ENCODE assay signal across 35 cellular contexts in the genomic region with DNA sequence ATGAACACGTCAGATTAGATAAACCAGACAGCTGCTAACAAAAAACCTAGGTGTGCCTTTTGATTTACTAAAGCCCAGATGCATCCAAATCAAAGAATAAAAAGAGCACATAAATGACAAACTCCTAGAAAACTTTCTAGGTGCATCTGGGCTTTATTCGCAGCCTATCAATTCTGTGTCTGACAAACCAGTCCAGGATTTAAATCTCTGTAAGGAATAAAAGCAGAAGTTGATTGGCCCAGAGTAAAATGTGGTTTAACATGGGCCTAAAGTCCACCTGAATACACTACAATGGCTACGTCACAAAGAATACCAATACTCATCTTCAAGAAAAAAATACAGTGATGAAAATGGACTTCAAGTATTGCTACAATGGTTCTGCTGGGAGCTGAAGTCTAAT.
"Had no signal": no experiment of that assay in that cellular context is flagged by ENCODE, and none has a peak within 500 bp of the region (broad histone marks: within the 10 kb centered on the region; RNA-seq: fewer than 3 reads in every experiment).

No MANE protein-coding gene starts in this region.

- H3K27me3 ChIP-seq: MG63 had no signal

- H3K4me3 ChIP-seq: MG63 had no signal

- H3K9me3 ChIP-seq: MG63 had no signal

- H3K36me3 ChIP-seq: MG63 had no signal

- DNase-seq: Karpas-422, Kasumi-1, MG63, MM.1S, MV-4-11, NCI-H1048, NCI-H1092, NCI-H1092 treated with DMSO at 0.1 percent for 48 hours, NCI-H1105, NCI-H1105 treated with DMSO at 0.1 percent for 48 hours, NCI-H1417, NCI-H1417 treated with DMSO at 0.1 percent for 48 hours, NCI-H1436, NCI-H1436 treated with DMSO at 0.1 percent for 48 hours, NCI-H146, NCI-H1694, NCI-H1694 treated with DMSO at 0.1 percent for 48 hours, NCI-H187, NCI-H187 treated with DMSO at 0.1 percent for 48 hours, NCI-H1930, NCI-H2029, NCI-H2029 treated with DMSO at 0.1 percent for 48 hours, NCI-H2081, NCI-H2081 treated with DMSO at 0.1 percent for 48 hours, NCI-H2107, NCI-H2171, NCI-H2171 treated with DMSO at 0.1 percent for 48 hours, NCI-H2227 treated with DMSO at 0.1 percent for 48 hours, NCI-H226, NCI-H345, NCI-H446, NCI-H446 treated with DMSO at 0.1 percent for 48 hours, NCI-H510A, NCI-H510A treated with DMSO at 0.1 percent for 48 hours, NCI-H524 had no signal
